In the genomic region with DNA sequence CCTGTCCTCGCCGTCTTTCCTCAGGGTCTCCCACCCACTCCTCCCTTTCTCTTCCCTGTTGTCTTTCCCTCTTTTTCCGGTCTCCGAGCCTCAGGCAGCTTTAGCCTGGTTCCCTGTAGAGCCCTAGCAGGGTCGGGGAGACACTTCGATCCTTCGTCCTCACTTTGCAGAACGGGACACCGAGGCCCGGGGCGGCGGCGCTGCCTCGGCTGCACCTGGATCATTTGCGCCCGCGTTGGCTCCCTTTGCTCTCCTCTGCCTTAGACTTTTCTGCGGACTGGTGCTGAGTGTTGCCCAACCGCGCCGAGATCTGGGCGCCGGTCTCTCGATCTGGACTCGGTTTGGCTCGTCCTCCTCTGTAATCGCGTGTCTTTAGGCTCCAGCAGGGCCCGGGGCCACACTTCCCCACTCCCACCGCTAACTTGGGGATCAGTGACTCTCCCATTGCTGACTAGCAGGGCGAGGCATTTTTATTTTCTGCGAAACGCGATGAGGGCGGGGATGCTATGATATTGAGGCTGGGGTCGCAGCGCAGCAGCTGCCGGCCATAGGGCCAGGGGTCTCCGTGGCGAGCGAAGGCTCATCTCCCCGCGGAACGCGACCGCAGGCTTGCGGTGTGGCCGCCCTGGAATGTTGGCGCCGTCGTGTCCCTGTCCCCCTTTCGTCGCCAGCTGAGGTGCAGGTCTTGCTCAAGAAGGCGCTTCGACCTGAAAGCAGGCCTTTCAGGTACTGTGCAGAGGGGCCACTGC, we compare ENCODE assay signal across 9 cellular contexts. TPM values are rescaled to one million over a fixed set of nuclear protein-coding genes. Genes with fewer than 3 reads are reported as not detected.
DNase-seq lines count a peak whose midpoint lies in the region; ATAC-seq and TF ChIP-seq lines count a peak whose summit lies in the region.
"Had no signal": no experiment of that assay in that cellular context is flagged by ENCODE, and none has a peak within 500 bp of the region (broad histone marks: within the 10 kb centered on the region; RNA-seq: fewer than 3 reads in every experiment).

No MANE protein-coding gene starts in this region.

- peaks cover 21% of the 10 kb centered on the region for H3K27me3 Mint-ChIP-seq in activated CD4-positive, alpha-beta T cell treated with anti-CD3 and anti-CD28 coated beads, Interleukin-2, amount 10 ng/mL, durations not matched to agents 24 days and 14 days
- peaks cover 29% of the 10 kb centered on the region for H3K27me3 Mint-ChIP-seq in activated T-helper 17 cell treated with anti-CD3 and anti-CD28 coated beads, Interleukin-2, amount 50 U/mL, for 72 hours

- H3K4me3 Mint-ChIP-seq in activated CD4-positive, alpha-beta T cell treated with anti-CD3 and anti-CD28 coated beads, Interleukin-2, amount 10 ng/mL, durations not matched to agents 24 days and 14 days = peak overlapping the region; percentile 88
- peak overlapping the region; percentile 90 for H3K4me3 Mint-ChIP-seq in activated T-helper 17 cell treated with anti-CD3 and anti-CD28 coated beads, Interleukin-2, amount 50 U/mL, for 72 hours

- H3K9me3 ChIP-seq in testis = no peaks in the 10 kb centered on the region

- no peak for TF ChIP-seq CTCF in testis (IDR thresholded peaks at IDR 0.05)

- intact Hi-C loops in activated CD4-positive, alpha-beta T cell treated with anti-CD3 and anti-CD28 coated beads, Interleukin-2, amount 10 ng/mL, durations not matched to agents 24 days and 14 days (cut with micrococcal nuclease) = loop anchor here (5.0 to 10.0 kb wide), 3 partner anchors 165 to 848 kb away; partner anchors contain the start of gene LDHA
- intact Hi-C loops in testis (cut with DNase I; ENCODE audit: low total_unique reads) = no loop called here

- H3K4me3 ChIP-seq in testis = peak overlapping the region; percentile 58 to 59

- DNase-seq in activated CD4-positive, alpha-beta T cell treated with anti-CD3 and anti-CD28 coated beads, Interleukin-2, amount 10 ng/mL, durations not matched to agents 24 days and 14 days = peak; percentile 74
- DNase-seq in activated CD4-positive, alpha-beta T cell treated with anti-CD3 and anti-CD28 coated beads for 4 hours = no peak
- DNase-seq in iPS-NIHi11 (ENCODE audit: low spot score) (peak; percentile 44), testis (no peak), HPDE6-E6E7 (ENCODE audit: extremely low spot score) (no peak)

- H3K27ac ChIP-seq in testis = no peak overlapping the region

- peaks cover 4% of the 10 kb centered on the region for H3K4me1 ChIP-seq in testis

- H3K36me3 Mint-ChIP-seq in activated CD4-positive, alpha-beta T cell treated with anti-CD3 and anti-CD28 coated beads, Interleukin-2, amount 10 ng/mL, durations not matched to agents 24 days and 14 days (ENCODE audit: low read depth) = peaks cover 18% of the 10 kb centered on the region
- H3K36me3 Mint-ChIP-seq in activated T-helper 17 cell treated with anti-CD3 and anti-CD28 coated beads, Interleukin-2, amount 50 U/mL, for 72 hours (ENCODE audit: low read depth) = peaks cover 26% of the 10 kb centered on the region

- ATAC-seq in activated T-helper 17 cell treated with anti-CD3 and anti-CD28 coated beads, Interleukin-2, amount 50 U/mL, for 72 hours (replicated peaks) = no peak
- ATAC-seq in GM19351 (IDR thresholded peaks at IDR 0.05; ENCODE audit: unreplicated experiment) = no peak
- no peak for ATAC-seq in HG03095 (IDR thresholded peaks at IDR 0.05; ENCODE audit: unreplicated experiment)

- no peaks in the 10 kb centered on the region for H3K36me3 ChIP-seq in testis (ENCODE audit: low read depth, missing control alignments)

- H3K9me3 Mint-ChIP-seq in activated CD4-positive, alpha-beta T cell treated with anti-CD3 and anti-CD28 coated beads, Interleukin-2, amount 10 ng/mL, durations not matched to agents 24 days and 14 days = no peaks in the 10 kb centered on the region
- H3K9me3 Mint-ChIP-seq in activated T-helper 17 cell treated with anti-CD3 and anti-CD28 coated beads, Interleukin-2, amount 50 U/mL, for 72 hours = no peaks in the 10 kb centered on the region

- H3K27ac Mint-ChIP-seq in activated CD4-positive, alpha-beta T cell treated with anti-CD3 and anti-CD28 coated beads, Interleukin-2, amount 10 ng/mL, durations not matched to agents 24 days and 14 days = peak overlapping the region; percentile 75
- H3K27ac Mint-ChIP-seq in activated T-helper 17 cell treated with anti-CD3 and anti-CD28 coated beads, Interleukin-2, amount 50 U/mL, for 72 hours = peak overlapping the region; percentile 88

- H3K4me1 Mint-ChIP-seq in activated CD4-positive, alpha-beta T cell treated with anti-CD3 and anti-CD28 coated beads, Interleukin-2, amount 10 ng/mL, durations not matched to agents 24 days and 14 days = peaks cover 30% of the 10 kb centered on the region
- H3K4me1 Mint-ChIP-seq in activated T-helper 17 cell treated with anti-CD3 and anti-CD28 coated beads, Interleukin-2, amount 50 U/mL, for 72 hours = peaks cover 5% of the 10 kb centered on the region

- no peaks in the 10 kb centered on the region for H3K27me3 ChIP-seq in testis

- WGBS in testis, 2 donors = 1 to 12% methylated on average over 19 to 52 of the region's 55 CpGs

- no peak for TF ChIP-seq POLR2A in testis (IDR thresholded peaks at IDR 0.05)

RNA-seq across cellular contexts. Expression of gene E2F8, which starts 1.6 kb away (rescaled TPM):
- 27.4 and 29.0 TPM in 2 replicates for total RNA-seq in activated CD4-positive, alpha-beta T cell treated with anti-CD3 and anti-CD28 coated beads, Interleukin-2, amount 10 ng/mL, durations not matched to agents 24 days and 14 days
- 10 to 100 TPM; 15.7 to 26.1 TPM for total RNA-seq in activated T-helper 17 cell treated with anti-CD3 and anti-CD28 coated beads, Interleukin-2, amount 50 U/mL, for 72 hours
- total RNA-seq in testis = 1 to 10 TPM; 1.1 to 1.3 TPM
- 5.3 TPM for polyA plus RNA-seq in testis (ENCODE audit: insufficient read depth, low read depth, low replicate concordance)

RNA-seq across cellular contexts. Expression of gene CSRP3, which starts 40.6 kb away (rescaled TPM):
- total RNA-seq in activated CD4-positive, alpha-beta T cell treated with anti-CD3 and anti-CD28 coated beads, Interleukin-2, amount 10 ng/mL, durations not matched to agents 24 days and 14 days = not detected in 2 replicates
- not detected for total RNA-seq in activated T-helper 17 cell treated with anti-CD3 and anti-CD28 coated beads, Interleukin-2, amount 50 U/mL, for 72 hours
- total RNA-seq in testis = not detected
- polyA plus RNA-seq in testis (ENCODE audit: insufficient read depth, low read depth, low replicate concordance) = 20.3 TPM
- total RNA-seq: Daoy had no signal

Comparison
In these comparisons a context has a peak if more than half of its experiments do, and no peak if none do; other contexts are left out.
1. DNase-seq: peak in activated CD4-positive, alpha-beta T cell treated with anti-CD3 and anti-CD28 coated beads, Interleukin-2, amount 10 ng/mL, durations not matched to agents 24 days and 14 days (single experiment) and iPS-NIHi11 (single experiment); none in activated CD4-positive, alpha-beta T cell treated with anti-CD3 and anti-CD28 coated beads for 4 hours (0 of 2), testis (single experiment) and HPDE6-E6E7 (single experiment).
2. RNA of gene E2F8, which starts 1.6 kb away (total RNA-seq): 27.4 to 29.0 TPM in activated CD4-positive, alpha-beta T cell treated with anti-CD3 and anti-CD28 coated beads, Interleukin-2, amount 10 ng/mL, durations not matched to agents 24 days and 14 days and 15.7 to 26.1 TPM in activated T-helper 17 cell treated with anti-CD3 and anti-CD28 coated beads, Interleukin-2, amount 50 U/mL, for 72 hours; 1.1 to 1.3 TPM in testis; every median in the first group is over 4 times any median in the second.